In genomic region chr16:29629278-29629677, GRCh38 we compare ENCODE assay signal across 2 cellular contexts. TPM values are rescaled to one million over a fixed set of nuclear protein-coding genes. Genes with fewer than 3 reads are reported as not detected.
"Had no signal": no experiment of that assay in that cellular context is flagged by ENCODE, and none has a peak within 500 bp of the region (broad histone marks: within the 10 kb centered on the region; RNA-seq: fewer than 3 reads in every experiment).

No MANE protein-coding gene starts in this region.

RNA-seq across cellular contexts. Expression of gene SPN, which starts 33.8 kb away (rescaled TPM):
- total RNA-seq: bronchial epithelial cell, SJSA1 had no signal
